17 cellular contexts compared by ENCODE assay signal in genomic region chr12:11743748-11744147, GRCh38.
A peak's percentile ranks its signal among the peaks of the same experiment; 100 is the strongest.
DNase-seq lines count a peak whose midpoint lies in the region; ATAC-seq and TF ChIP-seq lines count a peak whose summit lies in the region.
"Had no signal": no experiment of that assay in that cellular context is flagged by ENCODE, and none has a peak within 500 bp of the region (broad histone marks: within the 10 kb centered on the region; RNA-seq: fewer than 3 reads in every experiment).

No MANE protein-coding gene starts in this region.

- H3K4me1 ChIP-seq in CD4-positive, CD25-positive, alpha-beta regulatory T cell (ENCODE audit: control insufficient read depth, insufficient read depth, low read length, poor library complexity, severe bottlenecking): no peaks in the 10 kb centered on the region
- peaks cover 38% of the 10 kb centered on the region for H3K4me1 ChIP-seq in HUES64 (ENCODE audit: insufficient read depth, low read length)

- H3K4me3 Mint-ChIP-seq in CD4-positive, CD25-positive, alpha-beta regulatory T cell: no peak overlapping the region
- H3K4me3 Mint-ChIP-seq in endothelial cell (ENCODE audit: unreplicated experiment) (peak overlapping the region; percentile 48), naive B cell (peak overlapping the region in 2 of 8 donors; percentile 18 to 54)
- H3K4me3 Mint-ChIP-seq in CD4-positive, alpha-beta T cell: no peak overlapping the region

- H3K36me3 Mint-ChIP-seq in CD4-positive, CD25-positive, alpha-beta regulatory T cell: peaks cover 10% of the 10 kb centered on the region
- H3K36me3 Mint-ChIP-seq in endothelial cell (ENCODE audit: low read depth, unreplicated experiment) (peaks cover 31% of the 10 kb centered on the region), naive B cell (peaks cover 0 to 4% of the 10 kb centered on the region in 2 donors)
- H3K36me3 Mint-ChIP-seq in CD4-positive, alpha-beta T cell (ENCODE audit: low read depth): no peaks in the 10 kb centered on the region

- peak overlapping the region in 2 of 3 donors; percentile 37 to 49 for H3K27ac Mint-ChIP-seq in CD4-positive, CD25-positive, alpha-beta regulatory T cell
- H3K27ac Mint-ChIP-seq in endothelial cell (ENCODE audit: unreplicated experiment) (no peak overlapping the region), naive B cell (peak overlapping the region in 5 of 6 donors; percentile 22 to 91 (median 67))
- H3K27ac Mint-ChIP-seq in CD4-positive, alpha-beta T cell: no peak overlapping the region

- H3K4me1 Mint-ChIP-seq in CD4-positive, CD25-positive, alpha-beta regulatory T cell: peaks cover 4 to 31% (median 19%) of the 10 kb centered on the region in 4 donors
- H3K4me1 Mint-ChIP-seq in endothelial cell (ENCODE audit: unreplicated experiment): peaks cover 78% of the 10 kb centered on the region
- H3K4me1 Mint-ChIP-seq in naive B cell: peaks cover 53 to 68% (median 66%) of the 10 kb centered on the region in 3 donors
- H3K4me1 Mint-ChIP-seq in CD4-positive, alpha-beta T cell (ENCODE audit: low read depth): peaks cover 70% of the 10 kb centered on the region

- CTCF ChIA-PET in CD4-positive, alpha-beta T cell (lab: Charles Lee): interaction anchor here (0.7 kb wide), 1 partner anchor 289 kb away, joined by 4 read pairs; no protein-coding TSS in a partner anchor

- no peak for DNase-seq in CD4-positive, CD25-positive, alpha-beta regulatory T cell
- DNase-seq in endothelial cell (ENCODE audit: low spot score): no peak
- no peak for DNase-seq in naive B cell
- no peak for DNase-seq in CD4-positive, alpha-beta T cell
- no peak for DNase-seq in dorsolateral prefrontal cortex
- DNase-seq: activated effector memory CD4-positive, alpha-beta T cell treated with Interleukin-2 at 50 U/mL for 16 hours; amygdala; colonic mucosa; heart left ventricle; left lung; NCI-H1436; NCI-H510A; stimulated activated CD4-positive, alpha-beta T cell treated with anti-CD3 and anti-CD28 coated beads, Interleukin-15, amount 100 ng/mL, for 24 hours had no signal

- intact Hi-C loops in CD4-positive, alpha-beta T cell (cut with DNase I, micrococcal nuclease): no loop called here
- intact Hi-C loops in dorsolateral prefrontal cortex (cut with DNase I): no loop called here

- no peak overlapping the region for H3K4me3 ChIP-seq in CD4-positive, CD25-positive, alpha-beta regulatory T cell (ENCODE audit: low read depth, low read length)
- H3K4me3 ChIP-seq in HUES64 (ENCODE audit: low read length): no peak overlapping the region
- H3K4me3 ChIP-seq in dorsolateral prefrontal cortex: no peak overlapping the region
- H3K4me3 ChIP-seq: colonic mucosa, heart left ventricle, left lung had no signal

- H3K27me3 Mint-ChIP-seq in CD4-positive, CD25-positive, alpha-beta regulatory T cell: no peaks in the 10 kb centered on the region
- H3K27me3 Mint-ChIP-seq in endothelial cell (ENCODE audit: unreplicated experiment): peaks cover 4% of the 10 kb centered on the region
- H3K27me3 Mint-ChIP-seq in naive B cell: no peaks in the 10 kb centered on the region
- no peaks in the 10 kb centered on the region for H3K27me3 Mint-ChIP-seq in CD4-positive, alpha-beta T cell

- peaks cover 2% of the 10 kb centered on the region for H3K36me3 ChIP-seq in CD4-positive, CD25-positive, alpha-beta regulatory T cell (ENCODE audit: control insufficient read depth, insufficient read depth, low read length)
- no peaks in the 10 kb centered on the region for H3K36me3 ChIP-seq in HUES64 (ENCODE audit: insufficient read depth, low read length)
- H3K36me3 ChIP-seq: colonic mucosa, heart left ventricle, left lung had no signal

- H3K9me3 ChIP-seq in CD4-positive, CD25-positive, alpha-beta regulatory T cell (ENCODE audit: control insufficient read depth in 2 of 2, low read length in 2 of 2): no peaks in the 10 kb centered on the region
- no peaks in the 10 kb centered on the region for H3K9me3 ChIP-seq in HUES64 (ENCODE audit: insufficient read depth, low read depth, low read length)
- H3K9me3 ChIP-seq in CD4-positive, alpha-beta T cell (ENCODE audit: control insufficient read depth, low read length): no peaks in the 10 kb centered on the region
- H3K9me3 ChIP-seq: colonic mucosa, heart left ventricle, left lung had no signal

- ATAC-seq in CD4-positive, CD25-positive, alpha-beta regulatory T cell (ENCODE audit: low read depth in 2 of 2): no peak
- ATAC-seq in naive B cell (ENCODE audit: low read depth in 2 of 2): no peak
- no peak for ATAC-seq in CD4-positive, alpha-beta T cell (ENCODE audit: poor library complexity)
- no peak for ATAC-seq in GM21367 (IDR thresholded peaks at IDR 0.05; ENCODE audit: unreplicated experiment)
- no peak for ATAC-seq in HG03432 (IDR thresholded peaks at IDR 0.05; ENCODE audit: unreplicated experiment)
- ATAC-seq: heart left ventricle, left lung, Panc1 had no signal

- H3K9me3 Mint-ChIP-seq in CD4-positive, CD25-positive, alpha-beta regulatory T cell: no peaks in the 10 kb centered on the region
- H3K9me3 Mint-ChIP-seq in endothelial cell (ENCODE audit: unreplicated experiment) (no peaks in the 10 kb centered on the region), naive B cell (no peaks in the 10 kb centered on the region)
- no peaks in the 10 kb centered on the region for H3K9me3 Mint-ChIP-seq in CD4-positive, alpha-beta T cell

- H3K27ac ChIP-seq in CD4-positive, CD25-positive, alpha-beta regulatory T cell (ENCODE audit: insufficient read depth, low read length, poor library complexity, severe bottlenecking): no peak overlapping the region
- H3K27ac ChIP-seq in HUES64 (ENCODE audit: low read depth, low read length) (peak overlapping the region; percentile 46), dorsolateral prefrontal cortex (no peak overlapping the region)
- no peak overlapping the region for H3K27ac ChIP-seq in CD4-positive, alpha-beta T cell (ENCODE audit: low read depth, low read length)
- H3K27ac ChIP-seq: colonic mucosa, left lung had no signal

- POLR2A ChIA-PET in CD4-positive, alpha-beta T cell (lab: Charles Lee): no interaction called here

- no peak for TF ChIP-seq CTCF in endothelial cell (IDR thresholded peaks at IDR 0.05; ENCODE audit: unreplicated experiment)
- TF ChIP-seq CTCF in CD4-positive, alpha-beta T cell (IDR thresholded peaks at IDR 0.05): no peak
- no peak for TF ChIP-seq CTCF in dorsolateral prefrontal cortex (IDR thresholded peaks at IDR 0.05 in 54 of 56, conservative IDR thresholded peaks at IDR 0.05 in 2 of 56; ENCODE audit: low read depth in 1 of 56, partially characterized antibody in 56 of 56)

- H3K9ac ChIP-seq in HUES64 (ENCODE audit: low read depth, low read length): no peak overlapping the region

- no peaks in the 10 kb centered on the region for H3K27me3 ChIP-seq in CD4-positive, CD25-positive, alpha-beta regulatory T cell (ENCODE audit: control insufficient read depth, insufficient read depth, low read length)
- no peaks in the 10 kb centered on the region for H3K27me3 ChIP-seq in HUES64 (ENCODE audit: insufficient read depth, low read length)
- H3K27me3 ChIP-seq in CD4-positive, alpha-beta T cell (ENCODE audit: control insufficient read depth, insufficient read depth, low read length): no peaks in the 10 kb centered on the region
- no peaks in the 10 kb centered on the region for H3K27me3 ChIP-seq in dorsolateral prefrontal cortex
- H3K27me3 ChIP-seq: colonic mucosa, heart left ventricle, left lung had no signal

- WGBS in HUES64: 30% methylated on average over 8 of the region's 8 CpGs

Comparison
In these comparisons a context has a peak if more than half of its experiments do, and no peak if none do; other contexts are left out.
1. H3K27ac Mint-ChIP-seq: peak in CD4-positive, CD25-positive, alpha-beta regulatory T cell (2 of 3) and naive B cell (5 of 6); none in endothelial cell (single experiment) and CD4-positive, alpha-beta T cell (single experiment).